ENCODE assay signal across 11 cellular contexts in the genomic region with DNA sequence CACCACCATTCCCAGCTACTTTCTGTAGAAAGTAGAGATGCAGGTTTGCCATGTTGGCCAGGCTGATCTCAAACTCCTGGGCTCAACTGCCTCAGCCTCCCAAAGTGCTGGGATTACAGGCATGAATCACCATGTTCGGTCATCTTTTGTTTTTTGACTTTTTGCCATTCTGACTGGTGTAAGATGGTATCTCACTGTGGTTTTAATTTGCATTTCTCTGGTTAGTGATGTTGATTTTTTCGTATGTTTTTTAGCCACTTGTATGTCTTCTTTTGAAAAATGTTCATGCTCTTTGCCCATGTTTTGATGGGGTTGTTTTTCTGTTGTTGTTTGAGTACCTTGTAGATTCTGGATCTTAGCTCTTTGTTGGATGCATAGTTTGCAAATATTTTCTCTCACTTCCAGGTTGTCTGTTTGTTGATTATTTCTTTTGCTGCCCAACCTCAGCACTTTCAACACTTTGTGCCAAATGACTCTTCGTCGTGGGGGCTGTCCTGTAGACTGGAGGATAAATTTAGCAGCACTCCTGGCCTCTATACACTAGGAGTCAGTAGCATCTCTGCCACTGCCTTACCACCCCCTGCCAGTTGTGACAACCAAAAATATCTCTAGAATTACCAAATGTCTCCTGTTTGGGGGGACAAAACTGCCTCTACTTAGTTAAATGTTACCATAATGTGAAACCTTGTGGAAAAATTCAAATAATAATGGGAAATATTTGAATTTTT. TPM values are rescaled to one million over a fixed set of nuclear protein-coding genes. Genes with fewer than 3 reads are reported as not detected.
DNase-seq lines count a peak whose midpoint lies in the region; ATAC-seq and TF ChIP-seq lines count a peak whose summit lies in the region.
"Had no signal": no experiment of that assay in that cellular context is flagged by ENCODE, and none has a peak within 500 bp of the region (broad histone marks: within the 10 kb centered on the region; RNA-seq: fewer than 3 reads in every experiment).

No MANE protein-coding gene starts in this region.

- no peaks in the 10 kb centered on the region for H3K79me2 ChIP-seq in GM23338 (replicated peaks; ENCODE audit: insufficient read depth)

- no peak overlapping the region for H3K4me3 ChIP-seq in GM23338
- H3K4me3 ChIP-seq: heart left ventricle had no signal

- H3K27ac ChIP-seq in GM23338 (ENCODE audit: low read depth): no peak overlapping the region
- H3K27ac ChIP-seq in foreskin keratinocyte: no peak overlapping the region
- H3K27ac ChIP-seq: heart left ventricle had no signal

- H4K20me1 ChIP-seq in GM23338 (replicated peaks; ENCODE audit: insufficient read depth): no peaks in the 10 kb centered on the region

- TF ChIP-seq CTCF in GM23338 (conservative IDR thresholded peaks at IDR 0.05; ENCODE audit: low read depth in 2 of 2) (peak; percentile 39 to 52), foreskin keratinocyte (conservative IDR thresholded peaks at IDR 0.05) (no peak), GM10248 (IDR thresholded peaks at IDR 0.05; ENCODE audit: control extremely low read depth, extremely low read depth, low read depth, missing control alignments) (no peak)

- no peak overlapping the region for H2AFZ ChIP-seq in GM23338

- no peaks in the 10 kb centered on the region for H3K27me3 Mint-ChIP-seq in GM23338 (ENCODE audit: insufficient read depth, low read depth, poor library complexity)
- peaks cover 10% of the 10 kb centered on the region for H3K27me3 Mint-ChIP-seq in T-helper 2 cell treated with Interferon-gamma antibody and Interleukin-4, amounts not matched to agents 5 μg/mL and 100 μg/mL, for 36 hours (ENCODE audit: low read depth)

- H3F3A ChIP-seq in GM23338 (replicated peaks; ENCODE audit: low read depth): no peaks in the 10 kb centered on the region

- DNase-seq in ELR (ENCODE audit: low read depth) (peak; percentile 79), GM23338 (ENCODE audit: low spot score) (peak; percentile 38), foreskin keratinocyte (peak; percentile 15 to 52), posterior vena cava (ENCODE audit: low spot score) (no peak), GM10248 (ENCODE audit: extremely low spot score) (no peak), inferior parietal cortex (ENCODE audit: extremely low spot score) (no peak), posterior cingulate gyrus (no peak)
- peak; percentile 47 for DNase-seq in T-helper 2 cell treated with Interferon-gamma antibody and Interleukin-4, amounts not matched to agents 5 μg/mL and 100 μg/mL, for 36 hours (ENCODE audit: low spot score)
- DNase-seq: heart left ventricle, NCI-H446 treated with DMSO at 0.1 percent for 48 hours had no signal

- H3K27ac Mint-ChIP-seq in GM23338: no peak overlapping the region
- H3K27ac Mint-ChIP-seq in T-helper 2 cell treated with Interferon-gamma antibody and Interleukin-4, amounts not matched to agents 5 μg/mL and 100 μg/mL, for 36 hours: peak overlapping the region; percentile 74

- no peak overlapping the region for H3K4me3 Mint-ChIP-seq in GM23338
- peak overlapping the region; percentile 59 for H3K4me3 Mint-ChIP-seq in T-helper 2 cell treated with Interferon-gamma antibody and Interleukin-4, amounts not matched to agents 5 μg/mL and 100 μg/mL, for 36 hours
- H3K4me3 Mint-ChIP-seq: central memory CD8-positive, alpha-beta T cell had no signal

- no peak overlapping the region for H3K4me2 ChIP-seq in GM23338

- H3K4me1 ChIP-seq in GM23338 (ENCODE audit: insufficient read depth) (no peaks in the 10 kb centered on the region), foreskin keratinocyte (peaks cover 6% of the 10 kb centered on the region)

- CTCF ChIA-PET in GM10248 (lab: Yijun Ruan, JAX): interaction anchor here (0.9 kb wide), 1 partner anchor 126 kb away, joined by 3 read pairs; no protein-coding TSS in a partner anchor

- H3K36me3 Mint-ChIP-seq in GM23338 (ENCODE audit: low read depth): no peaks in the 10 kb centered on the region
- H3K36me3 Mint-ChIP-seq in T-helper 2 cell treated with Interferon-gamma antibody and Interleukin-4, amounts not matched to agents 5 μg/mL and 100 μg/mL, for 36 hours (ENCODE audit: low read depth): peaks cover under 1% of the 10 kb centered on the region

- ATAC-seq in GM23338 (peak; percentile 86), foreskin keratinocyte (peak; percentile 88)
- ATAC-seq: heart left ventricle had no signal

- H3K9me2 ChIP-seq in GM23338 (ENCODE audit: insufficient read depth): no peaks in the 10 kb centered on the region

- peaks cover 4% of the 10 kb centered on the region; the same call in 1 of the 3 replicates for H3K4me1 Mint-ChIP-seq in GM23338
- peaks cover 26% of the 10 kb centered on the region for H3K4me1 Mint-ChIP-seq in T-helper 2 cell treated with Interferon-gamma antibody and Interleukin-4, amounts not matched to agents 5 μg/mL and 100 μg/mL, for 36 hours (ENCODE audit: low read depth)
- H3K4me1 Mint-ChIP-seq: central memory CD8-positive, alpha-beta T cell had no signal

- H3K9me3 Mint-ChIP-seq in GM23338: no peaks in the 10 kb centered on the region; the same call in 2 of the 3 replicates
- H3K9me3 Mint-ChIP-seq in T-helper 2 cell treated with Interferon-gamma antibody and Interleukin-4, amounts not matched to agents 5 μg/mL and 100 μg/mL, for 36 hours: no peaks in the 10 kb centered on the region
- H3K9me3 Mint-ChIP-seq: central memory CD8-positive, alpha-beta T cell had no signal

- no peaks in the 10 kb centered on the region for H3K36me3 ChIP-seq in GM23338 (ENCODE audit: insufficient read depth)

- POLR2A ChIA-PET in GM10248 (lab: Yijun Ruan, JAX): no interaction called here

- intact Hi-C loops in posterior vena cava (cut with DNase I): no loop called here
- intact Hi-C loops in posterior cingulate gyrus (cut with DNase I): no loop called here

- H3K27me3 ChIP-seq in GM23338 (ENCODE audit: insufficient read depth): no peaks in the 10 kb centered on the region
- no peaks in the 10 kb centered on the region for H3K27me3 ChIP-seq in foreskin keratinocyte
- H3K27me3 ChIP-seq: heart left ventricle had no signal

TF ChIP-seq in GM23338, 12 proteins besides CTCF, POLR2A, EP300 and RAD21 (continues in another document):
- TF ChIP-seq JUNB (IDR thresholded peaks at IDR 0.05; ENCODE audit: unreplicated experiment) (no peak), NANOG (IDR thresholded peaks at IDR 0.05; ENCODE audit: borderline replicate concordance) (no peak), EZH2phosphoT487 (IDR thresholded peaks at IDR 0.05; ENCODE audit: unreplicated experiment) (no peak)

RNA-seq across cellular contexts. Expression of a gene that starts 6.5 kb away (rescaled TPM):
- 0.17 and 0.23 TPM in 2 replicates for total RNA-seq in GM23338 (2014; rRNA removed; shearing (Covaris generic))
- polyA plus RNA-seq in GM23338 (2016; fragmentation: Nextera tagmentation; extraction: Ambion mirVana): 0.45 and 0.47 TPM in 2 replicates
- total RNA-seq in foreskin keratinocyte: 1.3 and 3.6 TPM in 2 replicates
- polyA plus RNA-seq in foreskin keratinocyte: 0.57 and 0.76 TPM in 2 replicates
- 100 to 1,000 TPM in 1 of 2 donors, 10 to 100 TPM in 1; 99.6 to 120 TPM for total RNA-seq in posterior vena cava

RNA-seq across cellular contexts. Expression of a gene that starts 31.5 kb away (rescaled TPM):
- 17.8 and 32.0 TPM in 2 replicates for total RNA-seq in GM23338 (2014; rRNA removed; shearing (Covaris generic))
- polyA plus RNA-seq in GM23338 (2016; fragmentation: Nextera tagmentation; extraction: Ambion mirVana) (20.7 and 26.2 TPM in 2 replicates), foreskin keratinocyte (4.8 and 5.5 TPM in 2 replicates)
- total RNA-seq in foreskin keratinocyte (9.9 and 10.7 TPM in 2 replicates), posterior vena cava (10 to 100 TPM; 13.8 to 17.2 TPM)

Comparison
In these comparisons a context has a peak if more than half of its experiments do, and no peak if none do; other contexts are left out.
1. DNase-seq: peak in ELR (single experiment), GM23338 (single experiment), T-helper 2 cell treated with Interferon-gamma antibody and Interleukin-4, amounts not matched to agents 5 μg/mL and 100 μg/mL, for 36 hours (single experiment) and foreskin keratinocyte (2 of 2); none in posterior vena cava (single experiment), GM10248 (single experiment), inferior parietal cortex (single experiment) and posterior cingulate gyrus (0 of 10).
2. CTCF ChIP-seq: peak in GM23338 (2 of 2); none in foreskin keratinocyte (single experiment) and GM10248 (single experiment).
3. RNA of a gene that starts 6.5 kb away (total RNA-seq): 99.6 to 120 TPM in posterior vena cava; 1.3 to 3.6 TPM in foreskin keratinocyte and 0.17 to 0.23 TPM in GM23338; every median in the first group is over 10 times any median in the second.